Comparison of ENCODE assay signal across 8 cellular contexts in the genomic region with DNA sequence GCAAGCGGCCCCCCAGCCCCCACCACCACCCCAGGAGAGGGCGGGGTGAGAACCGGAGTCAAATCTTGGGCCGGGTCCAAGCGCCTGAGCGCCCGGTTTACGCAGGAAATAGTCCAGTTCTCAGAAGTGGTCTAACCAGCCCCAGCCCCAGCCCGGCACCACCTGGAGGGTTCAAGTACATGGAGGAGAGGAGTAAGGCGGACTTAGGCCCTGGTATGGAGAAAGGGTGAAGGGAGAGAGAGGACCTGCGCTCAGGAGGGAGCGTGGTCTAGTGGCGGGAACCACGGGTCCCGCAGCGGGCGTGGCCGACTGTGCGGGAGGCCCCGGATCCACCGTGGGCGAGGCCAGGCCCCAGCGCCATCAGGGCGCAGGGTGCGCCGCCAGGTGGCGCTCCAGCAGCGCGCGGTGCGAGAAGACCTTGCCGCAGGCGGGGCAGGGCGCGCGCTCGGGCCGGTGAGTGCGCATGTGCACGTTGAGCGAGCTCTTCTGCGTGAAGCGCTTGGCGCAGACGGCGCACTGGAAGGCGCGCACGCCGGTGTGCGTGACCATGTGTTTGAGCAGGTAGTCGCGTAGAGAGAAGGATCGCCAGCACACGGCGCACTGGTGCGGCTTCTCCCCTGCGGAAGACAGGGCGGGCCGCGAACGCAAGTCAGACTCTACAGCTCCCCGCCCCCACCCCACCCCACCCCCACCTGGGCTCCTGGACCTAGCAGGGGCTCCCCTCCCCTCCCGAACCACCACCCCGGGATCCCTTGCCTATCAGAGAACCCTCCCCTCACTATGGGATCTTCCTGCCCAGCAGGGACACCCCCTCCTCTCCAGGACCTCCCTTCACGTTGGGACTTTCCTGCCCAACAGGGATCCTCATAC. TPM values are rescaled to one million over a fixed set of nuclear protein-coding genes. Genes with fewer than 3 reads are reported as not detected.
A peak's percentile ranks its signal among the peaks of the same experiment; 100 is the strongest.
DNase-seq lines count a peak whose midpoint lies in the region; ATAC-seq and TF ChIP-seq lines count a peak whose summit lies in the region.

No MANE protein-coding gene starts in this region.

- H3K18ac ChIP-seq in trophoblast cell (ENCODE audit: low read length): peak overlapping the region; percentile 68

- H3K9me2 ChIP-seq in GM23338 (ENCODE audit: insufficient read depth): no peaks in the 10 kb centered on the region

- H3K27me3 Mint-ChIP-seq in GM23338 (ENCODE audit: insufficient read depth, low read depth, poor library complexity): peaks cover 29% of the 10 kb centered on the region

- H2BK5ac ChIP-seq in trophoblast cell (ENCODE audit: low read depth, low read length, poor library complexity): peak overlapping the region; percentile 5

- no peak overlapping the region for H2BK120ac ChIP-seq in trophoblast cell (ENCODE audit: insufficient read depth, low read length, poor library complexity)

- intact Hi-C loops in cardiac septum (cut with DNase I) (no loop called here), tibial artery (cut with DNase I; ENCODE audit: low total_unique reads) (no loop called here)

- peak; percentile 99 for TF ChIP-seq CTCF in DND-41 (IDR thresholded peaks at IDR 0.05; ENCODE audit: borderline replicate concordance, extremely low read depth, low read length, poor library complexity, severe bottlenecking)
- peak; percentile 70 to 98 for TF ChIP-seq CTCF in GM23338 (conservative IDR thresholded peaks at IDR 0.05; ENCODE audit: low read depth in 2 of 2)
- TF ChIP-seq CTCF in tibial artery (IDR thresholded peaks at IDR 0.05): peak; percentile 72 to 73

- H4K91ac ChIP-seq in trophoblast cell (ENCODE audit: low read depth, low read length): peak overlapping the region; percentile 81

- H3K4me2 ChIP-seq in DND-41 (ENCODE audit: insufficient read depth, low read length) (peak overlapping the region; percentile 98), GM23338 (peak overlapping the region; percentile 81), trophoblast cell (ENCODE audit: low read length) (peak overlapping the region; percentile 50)

- H3K9me3 ChIP-seq in DND-41 (ENCODE audit: insufficient read depth, low read length, severe bottlenecking): no peaks in the 10 kb centered on the region
- H3K9me3 ChIP-seq in trophoblast cell (ENCODE audit: insufficient read depth, low read depth, low read length): no peaks in the 10 kb centered on the region
- H3K9me3 ChIP-seq in tibial artery: no peaks in the 10 kb centered on the region

- H3K27ac ChIP-seq in DND-41 (ENCODE audit: low read length) (peak overlapping the region; percentile 91), GM23338 (ENCODE audit: low read depth) (peak overlapping the region; percentile 76; the same call in 1 of the 2 replicates), trophoblast cell (ENCODE audit: low read depth, low read length) (no peak overlapping the region), tibial artery (peak overlapping the region; percentile 24 to 48)

- H3K4me3 ChIP-seq in DND-41 (ENCODE audit: low read depth in 1 of 2, low read length in 2 of 2) (peak overlapping the region; percentile 56 to 94; a peak in 3 of 4 replicates), GM23338 (peak overlapping the region; percentile 64), trophoblast cell (ENCODE audit: low read depth, low read length) (peak overlapping the region; percentile 62), tibial artery (peak overlapping the region; percentile 41 to 45)

- H3K4me1 Mint-ChIP-seq in GM23338: peaks cover 26% of the 10 kb centered on the region

- H3K4me1 ChIP-seq in DND-41 (ENCODE audit: insufficient read depth, low read length) (peaks cover 55% of the 10 kb centered on the region), GM23338 (ENCODE audit: insufficient read depth) (peaks cover 22% of the 10 kb centered on the region), trophoblast cell (ENCODE audit: control insufficient read depth in 1 of 2, insufficient read depth in 2 of 2, low read length in 2 of 2) (peaks cover 13 to 16% of the 10 kb centered on the region in 2 experiments), tibial artery (peaks cover 16 to 55% (median 38%) of the 10 kb centered on the region in 4 donors)

- H3K9ac ChIP-seq in DND-41 (ENCODE audit: low read depth, low read length) (peak overlapping the region; percentile 79), trophoblast cell (ENCODE audit: low read length) (peak overlapping the region; percentile 67)

- H3K4me3 Mint-ChIP-seq in GM23338: peak overlapping the region; percentile 81

- no peak overlapping the region for H2BK12ac ChIP-seq in trophoblast cell (ENCODE audit: low read length)

- peak overlapping the region; percentile 57 for H3K14ac ChIP-seq in trophoblast cell (ENCODE audit: low read length)

- H3K23ac ChIP-seq in trophoblast cell (ENCODE audit: low read length): no peak overlapping the region

- H3F3A ChIP-seq in GM23338 (replicated peaks; ENCODE audit: low read depth): peaks cover 12% of the 10 kb centered on the region; the same call in 1 of the 2 replicates

- H3K79me2 ChIP-seq in DND-41 (ENCODE audit: insufficient read depth, low read length) (peaks cover 48% of the 10 kb centered on the region), GM23338 (replicated peaks; ENCODE audit: insufficient read depth) (peaks cover 11% of the 10 kb centered on the region; the same call in 1 of the 2 replicates), trophoblast cell (ENCODE audit: control insufficient read depth, insufficient read depth, low read length, poor library complexity) (peaks cover 16% of the 10 kb centered on the region)

- peaks cover 29% of the 10 kb centered on the region for H3K36me3 ChIP-seq in DND-41 (ENCODE audit: insufficient read depth, low read length)
- H3K36me3 ChIP-seq in GM23338 (ENCODE audit: insufficient read depth): no peaks in the 10 kb centered on the region
- H3K36me3 ChIP-seq in trophoblast cell (ENCODE audit: control insufficient read depth in 1 of 2, insufficient read depth in 2 of 2, low read length in 2 of 2): peaks cover 26 to 30% of the 10 kb centered on the region in 2 experiments
- H3K36me3 ChIP-seq in tibial artery: peaks cover 15 to 31% (median 17%) of the 10 kb centered on the region in 3 donors

- H3K27me3 ChIP-seq in DND-41 (ENCODE audit: insufficient read depth, low read length, poor library complexity) (no peaks in the 10 kb centered on the region), GM23338 (ENCODE audit: insufficient read depth) (no peaks in the 10 kb centered on the region), trophoblast cell (ENCODE audit: insufficient read depth, low read length) (no peaks in the 10 kb centered on the region), tibial artery (no peaks in the 10 kb centered on the region)

- H3K9me3 Mint-ChIP-seq in GM23338: no peaks in the 10 kb centered on the region; the same call in 2 of the 3 replicates

- peak overlapping the region; percentile 89; the same call in 1 of the 2 replicates for H3K27ac Mint-ChIP-seq in GM23338

- peak overlapping the region; percentile 51 for H2AK5ac ChIP-seq in trophoblast cell (ENCODE audit: low read length)

- ATAC-seq in DND-41 (ENCODE audit: insufficient read depth, low read depth) (peak; percentile 88), GM23338 (peak; percentile 80)

- H3K4ac ChIP-seq in trophoblast cell (ENCODE audit: low read depth, low read length): no peak overlapping the region

- WGBS in trophoblast cell (ENCODE audit: extremely low coverage, insufficient coverage, insufficient read length): no CpG with 5 or more reads among the region's 66 CpGs

- H4K20me1 ChIP-seq in DND-41 (ENCODE audit: insufficient read depth, low read length) (peaks cover 21% of the 10 kb centered on the region), GM23338 (replicated peaks; ENCODE audit: insufficient read depth) (no peaks in the 10 kb centered on the region)

- H4K12ac ChIP-seq in trophoblast cell (ENCODE audit: low read depth, low read length): peak overlapping the region; percentile 78

- H2AFZ ChIP-seq in DND-41 (ENCODE audit: low read depth, low read length): peak overlapping the region; percentile 69
- 0 out of 2 replicates have a peak overlapping the region, but pooled peaks have one; percentile 32 for H2AFZ ChIP-seq in GM23338
- peak overlapping the region; percentile 58 for H2AFZ ChIP-seq in trophoblast cell (ENCODE audit: insufficient read depth, low read length, poor library complexity)

- peak overlapping the region; percentile 83 for H4K8ac ChIP-seq in trophoblast cell (ENCODE audit: low read depth, low read length)

- peak; percentile 96 for DNase-seq in DND-41
- DNase-seq in GM23338 (ENCODE audit: low spot score): peak; percentile 96
- peak; percentile 96 for DNase-seq in NAMALWA (ENCODE audit: low spot score)
- DNase-seq in SKM-1 treated with dmso at 0.1 percent for 144 hours (lab: John Stamatoyannopoulos, UW; ENCODE audit: unreplicated experiment): peak; percentile 60
- peak; percentile 90 for DNase-seq in activated naive CD8-positive, alpha-beta T cell treated with anti-CD3 and anti-CD28 coated beads, Interleukin-2, amount 50 U/mL, for 16 hours (ENCODE audit: low read depth, low spot score)
- DNase-seq in cardiac septum (ENCODE audit: low spot score): peak; percentile 94
- peak; percentile 90 to 98 for DNase-seq in trophoblast cell
- peak; percentile 51 to 84 for DNase-seq in tibial artery

- H3K79me1 ChIP-seq in trophoblast cell (ENCODE audit: low read length): peaks cover 5% of the 10 kb centered on the region

- H3K36me3 Mint-ChIP-seq in GM23338 (ENCODE audit: low read depth): peaks cover 17% of the 10 kb centered on the region

TF ChIP-seq in GM23338, 12 proteins besides CTCF, POLR2A, EP300 and RAD21 (continues in another document):
- TF ChIP-seq CREB1 (CRISPR knock-in tag; IDR thresholded peaks at IDR 0.05; ENCODE audit: low read depth): peak; percentile 53
- TF ChIP-seq EZH2 (IDR thresholded peaks at IDR 0.05; ENCODE audit: low read depth, unreplicated experiment): no peak
- TF ChIP-seq STAT1 (IDR thresholded peaks at IDR 0.05; ENCODE audit: unreplicated experiment): no peak

RNA-seq across cellular contexts. Expression of a gene that starts 2.1 kb away (rescaled TPM):
- total RNA-seq in GM23338 (2014; rRNA removed; shearing (Covaris generic)): 13.4 and 16.2 TPM in 2 replicates
- 35.5 and 37.7 TPM in 2 replicates for polyA plus RNA-seq in GM23338 (2016; fragmentation: Nextera tagmentation; extraction: Ambion mirVana)
- total RNA-seq in cardiac septum: 2.0 TPM
- polyA plus RNA-seq in trophoblast cell (2013): 4.0 and 4.6 TPM in 2 replicates

RNA-seq across cellular contexts. Expression of a gene that starts 5.7 kb away (rescaled TPM):
- 9.0 and 10.4 TPM in 2 replicates for total RNA-seq in GM23338 (2014; rRNA removed; shearing (Covaris generic))
- 8.5 and 9.5 TPM in 2 replicates for polyA plus RNA-seq in GM23338 (2016; fragmentation: Nextera tagmentation; extraction: Ambion mirVana)
- total RNA-seq in cardiac septum: 13.8 TPM
- polyA plus RNA-seq in trophoblast cell (2013): 14.8 and 15.3 TPM in 2 replicates

RNA-seq across cellular contexts. Expression of a gene that starts 29.9 kb away (rescaled TPM):
- 1,208 and 1,430 TPM in 2 replicates for total RNA-seq in GM23338 (2014; rRNA removed; shearing (Covaris generic))
- 920 and 1,022 TPM in 2 replicates for polyA plus RNA-seq in GM23338 (2016; fragmentation: Nextera tagmentation; extraction: Ambion mirVana)
- 140 TPM for total RNA-seq in cardiac septum
- polyA plus RNA-seq in trophoblast cell (2013): 646 and 654 TPM in 2 replicates

RNA-seq across cellular contexts. Expression of a gene that starts 37.8 kb away (rescaled TPM):
- total RNA-seq in GM23338 (2014; rRNA removed; shearing (Covaris generic)): 5.6 and 5.9 TPM in 2 replicates
- 2.1 and 2.4 TPM in 2 replicates for polyA plus RNA-seq in GM23338 (2016; fragmentation: Nextera tagmentation; extraction: Ambion mirVana)
- total RNA-seq in cardiac septum: 5.8 TPM
- polyA plus RNA-seq in trophoblast cell (2013): 4.6 and 4.9 TPM in 2 replicates

RNA-seq across cellular contexts. Expression of a gene that starts 41.0 kb away (rescaled TPM):
- 78.6 and 92.2 TPM in 2 replicates for total RNA-seq in GM23338 (2014; rRNA removed; shearing (Covaris generic))
- polyA plus RNA-seq in GM23338 (2016; fragmentation: Nextera tagmentation; extraction: Ambion mirVana): 143 and 145 TPM in 2 replicates
- total RNA-seq in cardiac septum: 138 TPM
- 137 and 138 TPM in 2 replicates for polyA plus RNA-seq in trophoblast cell (2013)
